Comparison of ENCODE assay signal across 12 cellular contexts in the genomic region with DNA sequence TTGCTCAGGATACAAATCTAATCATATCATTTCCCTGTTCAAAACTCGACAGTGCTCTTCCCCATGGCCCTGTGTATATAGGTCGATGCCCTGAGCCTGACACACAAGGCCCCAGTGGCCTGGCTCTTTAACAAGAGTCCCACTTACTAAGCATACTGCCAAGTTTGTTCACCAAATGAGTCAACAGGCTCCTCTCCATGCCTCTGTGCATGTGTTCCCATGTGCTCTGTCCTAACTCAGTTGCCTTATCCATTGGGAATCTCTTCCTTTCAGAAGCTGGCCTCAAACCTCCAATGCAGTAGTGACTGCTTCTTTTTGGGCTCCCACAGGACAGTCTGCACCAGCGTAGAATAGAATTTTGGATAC. TPM values are rescaled to one million over a fixed set of nuclear protein-coding genes. Genes with fewer than 3 reads are reported as not detected.
DNase-seq lines count a peak whose midpoint lies in the region; ATAC-seq and TF ChIP-seq lines count a peak whose summit lies in the region.
"Had no signal": no experiment of that assay in that cellular context is flagged by ENCODE, and none has a peak within 500 bp of the region (broad histone marks: within the 10 kb centered on the region; RNA-seq: fewer than 3 reads in every experiment).

No MANE protein-coding gene starts in this region.

- H3K27ac ChIP-seq in heart right ventricle, result no peak overlapping the region

- intact Hi-C loops in heart right ventricle (cut with DNase I), result loop anchor here in 1 of 10 donors (5.0 kb wide), 1 partner anchor 55 kb away; no protein-coding TSS in a partner anchor

- TF ChIP-seq CTCF in heart right ventricle (IDR thresholded peaks at IDR 0.05), result no peak

- ATAC-seq in GM18517 (IDR thresholded peaks at IDR 0.05; ENCODE audit: unreplicated experiment) (peak; percentile 35), heart right ventricle (peak in 6 of 8 donors; percentile 17 to 57 (median 37)), esophagus mucosa (no peak), HG03378 (IDR thresholded peaks at IDR 0.05; ENCODE audit: unreplicated experiment) (no peak)

- DNase-seq in AG08395 (ENCODE audit: low spot score), result peak; percentile 29
- peak; percentile 34 for DNase-seq in RPMI7951 (ENCODE audit: low read depth)
- DNase-seq in heart right ventricle, result no peak
- no peak for DNase-seq in iPS-NIHi11 (ENCODE audit: low spot score)
- DNase-seq in NCI-H146 (lab: John Stamatoyannopoulos, UW), result no peak
- DNase-seq: thyroid gland had no signal

- no peaks in the 10 kb centered on the region for H3K9me3 ChIP-seq in heart right ventricle
- H3K9me3 ChIP-seq: MG63, thyroid gland had no signal

- H3K4me1 ChIP-seq in heart right ventricle, result peaks cover 0 to 12% (median 0%) of the 10 kb centered on the region in 9 donors

- no peak overlapping the region for H3K4me3 ChIP-seq in heart right ventricle
- H3K4me3 ChIP-seq: MG63, thyroid gland had no signal

- no peaks in the 10 kb centered on the region for H3K36me3 ChIP-seq in heart right ventricle
- H3K36me3 ChIP-seq: brain microvascular endothelial cell, MG63, thyroid gland had no signal

- no peaks in the 10 kb centered on the region for H3K27me3 ChIP-seq in heart right ventricle
- H3K27me3 ChIP-seq: brain microvascular endothelial cell, MG63, thyroid gland had no signal

- 68 to 77% methylated on average over 3 of the region's 3 CpGs for WGBS in heart right ventricle, 2 donors

RNA-seq across cellular contexts. Expression of a gene that starts 18.9 kb away (rescaled TPM):
- total RNA-seq in RPMI7951 (2014; rRNA removed; shearing (Covaris generic)), result not detected in 2 replicates
- total RNA-seq in heart right ventricle (1 to 10 TPM in 1 of 10 donors, under 1 TPM in 3, not detected in 6; 0.17 to 2.7 (median 0.38) TPM), esophagus mucosa (not detected)
- under 1 TPM; 0.10 to 0.15 TPM for polyA plus RNA-seq in heart right ventricle
- total RNA-seq: glomerular endothelial cell had no signal

RNA-seq across cellular contexts. Expression of a gene that starts 59.0 kb away (rescaled TPM):
- total RNA-seq in RPMI7951 (2014; rRNA removed; shearing (Covaris generic)), result 2.4 and 4.2 TPM in 2 replicates
- total RNA-seq in heart right ventricle (1 to 10 TPM in 7 of 10 donors, under 1 TPM in 3; 0.53 to 2.7 (median 1.2) TPM), esophagus mucosa (0.68 TPM)
- 1 to 10 TPM; 1.5 to 1.7 TPM for polyA plus RNA-seq in heart right ventricle

Comparison
In these comparisons a context has a peak if more than half of its experiments do, and no peak if none do; other contexts are left out.
1. DNase-seq: peak in AG08395 (single experiment) and RPMI7951 (single experiment); none in heart right ventricle (0 of 2), iPS-NIHi11 (single experiment) and NCI-H146 (single experiment).
2. ATAC-seq: peak in GM18517 (single experiment) and heart right ventricle (6 of 8); none in esophagus mucosa (single experiment) and HG03378 (single experiment).